In the genomic region with DNA sequence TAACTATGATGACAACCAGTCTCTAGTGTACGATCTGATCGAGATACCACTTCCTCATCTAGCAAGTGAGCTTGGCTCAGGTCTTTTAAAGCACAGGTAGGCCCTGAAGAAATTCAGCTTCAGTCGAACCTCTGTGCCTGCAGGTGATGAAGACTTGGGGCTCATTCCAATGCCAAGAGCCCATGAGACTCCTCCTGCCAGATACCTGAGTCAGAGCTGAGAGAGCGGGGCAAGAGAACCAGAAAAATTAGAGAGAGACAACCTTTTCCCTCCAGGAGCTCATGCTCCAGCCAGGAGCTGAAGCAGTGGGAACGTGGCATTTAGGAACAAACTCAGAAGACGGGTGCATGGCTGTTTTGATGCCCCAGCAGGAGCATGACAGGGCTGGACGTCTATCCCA, we compare ENCODE assay signal across 7 cellular contexts.
"Had no signal": no experiment of that assay in that cellular context is flagged by ENCODE, and none has a peak within 500 bp of the region (broad histone marks: within the 10 kb centered on the region; RNA-seq: fewer than 3 reads in every experiment).

No MANE protein-coding gene starts in this region.

- H3K4me3 ChIP-seq: GM23248 had no signal

- H2AFZ ChIP-seq: GM23248 had no signal

- DNase-seq: GM23248, GOT3, H9, HCEC 1CT, KG1 had no signal

- FAIRE-seq: H54, HepG2 had no signal
